30 cellular contexts compared by ENCODE assay signal in the genomic region with DNA sequence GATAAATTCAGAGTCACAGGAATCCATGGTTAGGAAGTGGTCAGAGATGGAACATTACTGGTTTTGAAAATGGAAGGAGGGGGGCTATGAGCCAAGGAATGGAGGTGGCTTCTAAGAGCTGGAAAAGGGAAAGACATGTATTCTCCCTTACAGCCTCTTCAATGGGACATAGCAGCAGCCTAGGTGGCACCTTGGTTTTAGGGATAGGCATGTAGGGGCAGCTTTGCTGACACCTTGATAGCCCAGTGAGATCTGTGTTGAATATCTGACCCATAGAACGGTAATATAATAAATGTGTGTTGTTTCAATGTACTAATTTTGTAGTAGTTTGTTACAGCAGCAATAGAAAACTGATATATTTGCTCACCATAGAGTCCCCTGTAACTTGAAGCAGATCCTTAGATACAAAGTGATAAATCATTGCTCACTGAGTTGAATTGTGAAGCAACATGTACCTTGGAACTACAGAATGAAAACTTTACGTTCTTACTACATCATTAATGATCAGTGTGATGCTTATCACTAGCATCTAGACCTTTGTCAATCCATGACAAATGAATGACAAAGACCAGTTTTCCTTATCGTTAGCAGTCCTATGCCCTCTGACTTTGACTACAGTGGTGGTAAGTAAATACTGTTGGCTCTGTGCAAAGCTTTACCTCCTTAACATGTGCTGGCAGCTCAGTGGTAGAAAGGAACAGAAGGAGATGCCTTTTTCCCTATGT.
"Had no signal": no experiment of that assay in that cellular context is flagged by ENCODE, and none has a peak within 500 bp of the region (broad histone marks: within the 10 kb centered on the region; RNA-seq: fewer than 3 reads in every experiment).

No MANE protein-coding gene starts in this region.

- H3K4me3 ChIP-seq: dorsolateral prefrontal cortex, gastrocnemius medialis, lung, mucosa of descending colon, spleen, thoracic aorta, tibial nerve, upper lobe of right lung, uterus had no signal

- H3K27ac Mint-ChIP-seq: mesothelial cell of epicardium; naive B cell; natural killer cell treated with Interleukin-12 subunit alpha and Interleukin-12 subunit beta and Interleukin-15 and Interleukin-18, amount 100 ng/mL, for 72 hours; progenitor cell of endocrine pancreas; stimulated activated memory B cell treated with anti-CD40 and anti-IgM and Interleukin-4, amounts not matched to agents 10 μg/mL and 1 μg/mL and 100 μg/mL, for 72 hours had no signal

- H3K4me3 Mint-ChIP-seq: mesothelial cell of epicardium; naive B cell; natural killer cell treated with Interleukin-12 subunit alpha and Interleukin-12 subunit beta and Interleukin-15 and Interleukin-18, amount 100 ng/mL, for 72 hours; neural crest cell; stimulated activated memory B cell treated with anti-CD40 and anti-IgM and Interleukin-4, amounts not matched to agents 10 μg/mL and 1 μg/mL and 100 μg/mL, for 72 hours had no signal

- DNase-seq: dorsolateral prefrontal cortex; effector CD4-positive, alpha-beta T cell; gastrocnemius medialis; head of caudate nucleus; hippocampal formation; kidney glomerular epithelial cell; left colon; left ventricle myocardium superior; mesenchymal stem cell; mucosa of descending colon; naive B cell; spleen; stimulated activated CD4-positive, alpha-beta T cell treated with anti-CD3 and anti-CD28 coated beads, Interleukin-4, amount 100 ng/mL, for 4 hours; stimulated activated naive CD8-positive, alpha-beta T cell treated with anti-CD3 and anti-CD28 coated beads, Interleukin-15, Interleukin-2, amounts not matched to agents 100 U/mL and 50 U/mL, for 24 hours; substantia nigra; upper lobe of right lung; uterus had no signal

- H3K4me1 Mint-ChIP-seq: mesothelial cell of epicardium; naive B cell; neural crest cell; stimulated activated memory B cell treated with anti-CD40 and anti-IgM and Interleukin-4, amounts not matched to agents 10 μg/mL and 1 μg/mL and 100 μg/mL, for 72 hours had no signal

- H3K27me3 ChIP-seq: dorsolateral prefrontal cortex, gastrocnemius medialis, neutrophil, spleen, tibial nerve, upper lobe of right lung, uterus had no signal

- H3K27me3 Mint-ChIP-seq: progenitor cell of endocrine pancreas had no signal

- H3K27ac ChIP-seq: dorsolateral prefrontal cortex, gastrocnemius medialis, neutrophil, parathyroid adenoma, spleen, thoracic aorta, tibial nerve, upper lobe of right lung, uterus had no signal

- H3K36me3 ChIP-seq: gastrocnemius medialis, neutrophil, spleen, thoracic aorta, tibial nerve, upper lobe of right lung, uterus had no signal

- FAIRE-seq: colon, islet of Langerhans had no signal

- H2AFZ ChIP-seq: parathyroid adenoma had no signal

- H3K79me2 ChIP-seq: parathyroid adenoma had no signal

- H3K9me3 Mint-ChIP-seq: natural killer cell treated with Interleukin-12 subunit alpha and Interleukin-12 subunit beta and Interleukin-15 and Interleukin-18, amount 100 ng/mL, for 72 hours had no signal

- H3K4me1 ChIP-seq: gastrocnemius medialis, parathyroid adenoma, spleen, tibial nerve, upper lobe of right lung, uterus had no signal

- ATAC-seq: gastrocnemius medialis; left colon; left ventricle myocardium superior; mucosa of descending colon; natural killer cell treated with Interleukin-12 subunit alpha and Interleukin-12 subunit beta and Interleukin-15 and Interleukin-18, amount 100 ng/mL, for 72 hours; sciatic nerve; stimulated activated memory B cell treated with anti-CD40 and anti-IgM and Interleukin-4, amounts not matched to agents 10 μg/mL and 1 μg/mL and 100 μg/mL, for 72 hours; stimulated activated naive CD8-positive, alpha-beta T cell treated with anti-CD3 and anti-CD28 coated beads, Interleukin-15, Interleukin-2, amounts not matched to agents 100 U/mL and 50 U/mL, for 24 hours; upper lobe of right lung had no signal

- H3K36me3 Mint-ChIP-seq: naive B cell; natural killer cell treated with Interleukin-12 subunit alpha and Interleukin-12 subunit beta and Interleukin-15 and Interleukin-18, amount 100 ng/mL, for 72 hours; stimulated activated memory B cell treated with anti-CD40 and anti-IgM and Interleukin-4, amounts not matched to agents 10 μg/mL and 1 μg/mL and 100 μg/mL, for 72 hours had no signal

- H3K9me3 ChIP-seq: gastrocnemius medialis, mucosa of descending colon, neutrophil, spleen, thoracic aorta, upper lobe of right lung, uterus had no signal

- H3K9ac ChIP-seq: parathyroid adenoma had no signal
